ENCODE assay signal across 1 cellular context in genomic region chr16:4718466-4718865, GRCh38.
TF ChIP-seq lines count a peak whose summit lies in the region.

No MANE protein-coding gene starts in this region.

TF ChIP-seq in IMR-90, 13 proteins besides CTCF, POLR2A, EP300 and RAD21:
- no peak for TF ChIP-seq RCOR1 (IDR thresholded peaks at IDR 0.05; ENCODE audit: insufficient replicate concordance, low read length)
- TF ChIP-seq BHLHE40 (IDR thresholded peaks at IDR 0.05; ENCODE audit: low read depth, low read length), result no peak
- TF ChIP-seq NFE2L2 (IDR thresholded peaks at IDR 0.05; ENCODE audit: low read depth, low read length), result no peak
- no peak for TF ChIP-seq MAZ (IDR thresholded peaks at IDR 0.05; ENCODE audit: borderline replicate concordance, low read depth, low read length)
- no peak for TF ChIP-seq FOS (IDR thresholded peaks at IDR 0.05; ENCODE audit: low read depth, low read length)
- no peak for TF ChIP-seq MAFK (IDR thresholded peaks at IDR 0.05; ENCODE audit: low read depth, low read length)
- no peak for TF ChIP-seq SMC3 (IDR thresholded peaks at IDR 0.05; ENCODE audit: low read depth, low read length)
- no peak for TF ChIP-seq RFX5 (IDR thresholded peaks at IDR 0.05; ENCODE audit: low read depth, low read length)
- TF ChIP-seq MXI1 (IDR thresholded peaks at IDR 0.05; ENCODE audit: borderline replicate concordance, low read depth, low read length), result no peak
- TF ChIP-seq USF2 (IDR thresholded peaks at IDR 0.05; ENCODE audit: low read depth, low read length), result no peak
- TF ChIP-seq CHD1 (IDR thresholded peaks at IDR 0.05; ENCODE audit: low read depth, low read length), result no peak
- no peak for TF ChIP-seq ELK1 (IDR thresholded peaks at IDR 0.05; ENCODE audit: borderline replicate concordance, low read depth, low read length)
- TF ChIP-seq CEBPB (IDR thresholded peaks at IDR 0.05; ENCODE audit: low read depth, low read length), result no peak
